Comparison of ENCODE assay signal across 20 cellular contexts in the genomic region with DNA sequence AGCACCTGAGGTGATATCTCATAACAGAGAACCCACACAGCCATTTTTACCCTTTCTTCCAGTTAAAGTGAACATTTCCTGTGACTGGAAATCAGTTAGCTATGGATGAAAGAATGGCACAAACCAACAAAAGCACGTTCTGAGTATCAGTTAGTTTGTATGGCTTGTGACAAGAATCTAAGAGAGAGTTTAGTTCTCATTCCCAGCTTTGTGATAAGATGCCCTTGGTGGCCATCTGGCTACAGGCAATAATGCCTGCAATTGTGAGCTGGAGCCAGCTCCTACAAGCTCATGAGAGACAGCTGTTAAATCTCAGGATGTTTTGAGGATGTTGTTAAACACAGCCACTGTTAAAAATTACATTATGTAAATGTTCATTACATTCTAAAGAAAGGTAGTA.
"Had no signal": no experiment of that assay in that cellular context is flagged by ENCODE, and none has a peak within 500 bp of the region (broad histone marks: within the 10 kb centered on the region; RNA-seq: fewer than 3 reads in every experiment).

No MANE protein-coding gene starts in this region.

- H3K27me3 ChIP-seq: testis, vagina had no signal

- DNase-seq: activated CD4-positive, alpha-beta T cell treated with anti-CD3 and anti-CD28 coated beads for 4 hours; activated CD4-positive, alpha-beta T cell treated with anti-CD3 and anti-CD28 coated beads, Interleukin-2, amount 50 U/mL, for 48 hours; activated CD4-positive, CD25-positive, alpha-beta regulatory T cell; activated CD8-positive, alpha-beta memory T cell treated with anti-CD3 and anti-CD28 coated beads, Interleukin-2, amount 50 U/mL, for 48 hours; activated naive CD4-positive, alpha-beta T cell treated with Interleukin-2 at 50 U/mL for 16 hours; activated naive CD8-positive, alpha-beta T cell treated with anti-CD3 and anti-CD28 coated beads for 36 hours; activated T-cell treated with anti-CD3 and anti-CD28 coated beads, Interleukin-2, amount 50 U/mL, for 4 hours; central memory CD4-positive, alpha-beta T cell; dermis blood vessel endothelial cell; effector CD8-positive, alpha-beta T cell; foreskin melanocyte; kidney glomerular epithelial cell; left ventricle myocardium inferior; naive thymus-derived CD8-positive, alpha-beta T cell; stimulated activated CD4-positive, alpha-beta T cell treated with anti-CD3 and anti-CD28 coated beads, Interleukin-2, amount 100 ng/mL, for 48 hours; stimulated activated naive CD4-positive, alpha-beta T cell; testis; trophoblast cell had no signal

- H3K36me3 ChIP-seq: left ventricle myocardium inferior, vagina had no signal

- H3K4me1 ChIP-seq: testis had no signal

- ATAC-seq: activated T-cell treated with anti-CD3 and anti-CD28 coated beads, Interleukin-2, amount 50 U/mL, for 4 hours; esophagus mucosa; naive thymus-derived CD8-positive, alpha-beta T cell had no signal

- H3K9me3 ChIP-seq: left ventricle myocardium inferior, testis, vagina had no signal

- H3K4me3 ChIP-seq: left ventricle myocardium inferior, testis, vagina had no signal

- H3K27ac ChIP-seq: left ventricle myocardium inferior, testis, vagina had no signal
